Comparison of ENCODE assay signal across 8 cellular contexts in genomic region chrX:56310581-56310980, GRCh38.
"Had no signal": no experiment of that assay in that cellular context is flagged by ENCODE, and none has a peak within 500 bp of the region (broad histone marks: within the 10 kb centered on the region; RNA-seq: fewer than 3 reads in every experiment).

No MANE protein-coding gene starts in this region.

- H3K4me3 ChIP-seq: GM23338 had no signal

- DNase-seq: H9, HCEC 1CT, KBM-7 had no signal

- H3K27ac ChIP-seq: HL-60 had no signal

- FAIRE-seq: H1, H54, HepG2 had no signal

- ATAC-seq: GM23338, HepG2 had no signal
